10 cellular contexts compared by ENCODE assay signal in the genomic region with DNA sequence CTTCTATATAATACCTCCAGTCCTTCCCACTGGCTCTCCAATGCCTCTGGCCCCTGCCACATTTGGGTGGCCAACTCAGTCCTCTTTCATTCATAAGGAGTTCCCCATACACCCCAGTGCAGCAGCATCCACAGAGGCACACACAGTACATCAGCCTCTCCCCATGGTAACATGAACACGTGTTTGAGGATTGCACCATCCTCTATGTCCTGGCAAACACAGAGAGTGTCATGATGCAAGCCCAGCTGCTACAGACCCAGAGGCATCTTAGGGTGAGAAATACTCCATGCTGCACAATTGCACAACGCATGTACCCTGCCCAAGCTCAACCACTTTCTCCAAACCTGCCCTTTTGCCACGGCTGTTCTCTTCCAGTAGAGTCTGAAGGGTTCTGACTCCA. TPM values are rescaled to one million over a fixed set of nuclear protein-coding genes. Genes with fewer than 3 reads are reported as not detected.
DNase-seq lines count a peak whose midpoint lies in the region; ATAC-seq and TF ChIP-seq lines count a peak whose summit lies in the region.
"Had no signal": no experiment of that assay in that cellular context is flagged by ENCODE, and none has a peak within 500 bp of the region (broad histone marks: within the 10 kb centered on the region; RNA-seq: fewer than 3 reads in every experiment).

No MANE protein-coding gene starts in this region.

- H3K27me3 ChIP-seq in gastroesophageal sphincter, result no peaks in the 10 kb centered on the region
- H3K27me3 ChIP-seq in gastrocnemius medialis, result no peaks in the 10 kb centered on the region

- TF ChIP-seq POLR2A in gastroesophageal sphincter (IDR thresholded peaks at IDR 0.05), result no peak
- TF ChIP-seq POLR2A in gastrocnemius medialis (IDR thresholded peaks at IDR 0.05), result peak in 1 of 2 donors; percentile 42

- intact Hi-C loops in gastrocnemius medialis (cut with DNase I; ENCODE audit: low total_unique reads), result loop anchor here (1.0 to 10.0 kb wide), 8 partner anchors 8 to 1601 kb away; no protein-coding TSS in a partner anchor

- peak; percentile 94 for ATAC-seq in gastroesophageal sphincter
- peak; percentile 82 to 89 for ATAC-seq in gastrocnemius medialis
- ATAC-seq in GM18520 (IDR thresholded peaks at IDR 0.05; ENCODE audit: unreplicated experiment), result no peak
- no peak for ATAC-seq in HG03432 (IDR thresholded peaks at IDR 0.05; ENCODE audit: unreplicated experiment)

- DNase-seq in HFFc6, result peak; percentile 85
- DNase-seq in SK-MEL-5 (ENCODE audit: low read depth, low spot score), result peak; percentile 26
- DNase-seq in gastrocnemius medialis, result peak; percentile 94 to 97
- no peak for DNase-seq in foreskin melanocyte
- DNase-seq in cortex of kidney (lab: John Stamatoyannopoulos, UW), result no peak
- DNase-seq: nephron progenitor cell; stimulated activated naive CD4-positive, alpha-beta T cell had no signal

- no peaks in the 10 kb centered on the region for H3K36me3 Mint-ChIP-seq in HFFc6 (ENCODE audit: low read depth)

- H3K4me1 Mint-ChIP-seq in HFFc6 (ENCODE audit: low read depth), result peaks cover 46% of the 10 kb centered on the region

- H3K27ac Mint-ChIP-seq in HFFc6, result peak overlapping the region; percentile 73
- H3K27ac Mint-ChIP-seq: nephron progenitor cell had no signal

- H3K27ac ChIP-seq in gastroesophageal sphincter (peak overlapping the region; percentile 78 to 93 (median 82)), gastrocnemius medialis (peak overlapping the region; percentile 93 to 95 (median 93))

- H3K36me3 ChIP-seq in gastroesophageal sphincter (peaks cover 0 to 48% of the 10 kb centered on the region in 2 donors), gastrocnemius medialis (no peaks in the 10 kb centered on the region)

- 17 to 27% methylated on average over 1 to 2 of the region's 3 CpGs for WGBS in gastroesophageal sphincter (ENCODE audit: low coverage in 1 of 2), 2 donors

- TF ChIP-seq CTCF in HFFc6 (IDR thresholded peaks at IDR 0.05) (no peak), gastroesophageal sphincter (IDR thresholded peaks at IDR 0.05) (no peak), gastrocnemius medialis (IDR thresholded peaks at IDR 0.05 in 4 of 5, conservative IDR thresholded peaks at IDR 0.05 in 1 of 5) (no peak)

- no peak overlapping the region for H3K4me3 ChIP-seq in gastroesophageal sphincter
- H3K4me3 ChIP-seq in gastrocnemius medialis, result peak overlapping the region in 1 of 4 donors; percentile 21

- H3K4me1 ChIP-seq in gastroesophageal sphincter (peaks cover 12 to 100% (median 49%) of the 10 kb centered on the region in 3 donors), gastrocnemius medialis (peaks cover 91 to 92% of the 10 kb centered on the region in 2 donors)

- peaks cover 2% of the 10 kb centered on the region for H3K27me3 Mint-ChIP-seq in HFFc6 (ENCODE audit: insufficient read depth)

- H3K9me3 Mint-ChIP-seq in HFFc6, result no peaks in the 10 kb centered on the region
- H3K9me3 Mint-ChIP-seq: nephron progenitor cell had no signal

- in situ Hi-C loops in SK-MEL-5 (cut with HindIII; ENCODE audit: low pct_unique_long_range_greater_than_20kb, low sequenced_read_pairs), result no loop called here
- in situ Hi-C loops in gastrocnemius medialis (cut with MboI; ENCODE audit: low sequenced_read_pairs in 4 of 4), result loop anchor here (5.0 to 25.0 kb wide), 7 partner anchors 203 to 1031 kb away; no protein-coding TSS in a partner anchor

- no peak for TF ChIP-seq EP300 in gastroesophageal sphincter (IDR thresholded peaks at IDR 0.05)

- H3K9me3 ChIP-seq in gastroesophageal sphincter (no peaks in the 10 kb centered on the region), gastrocnemius medialis (no peaks in the 10 kb centered on the region)

- no peak overlapping the region for H3K4me3 Mint-ChIP-seq in HFFc6
- H3K4me3 Mint-ChIP-seq: nephron progenitor cell had no signal

RNA-seq across cellular contexts. Expression of a gene that starts 11.5 kb away (rescaled TPM):
- 100 to 1,000 TPM in 2 of 6 experiments, 10 to 100 TPM in 4; 63.2 to 125 (median 68.6) TPM for total RNA-seq in HFFc6 (2021; fragmentation: NEBNext Ultra II Directional; extraction: Animal tissue kit (Norgen Biotek cat#: 25700))
- 0.03 and 0.48 TPM in 2 replicates for total RNA-seq in SK-MEL-5 (2014; rRNA removed; shearing (Covaris generic))
- 0.02 and 0.10 TPM in 2 replicates for polyA plus RNA-seq in SK-MEL-5 (2015; cell fraction: cytosol; rRNA removed)
- not detected in 2 replicates for polyA plus RNA-seq in SK-MEL-5 (2015; cell fraction: nucleus; rRNA removed)
- total RNA-seq in gastroesophageal sphincter (1,000 to 10,000 TPM in 1 of 4 donors, 100 to 1,000 TPM in 3; 313 to 1,402 (median 682) TPM), gastrocnemius medialis (100 to 1,000 TPM in 3 of 4 donors, 10 to 100 TPM in 1; 99.5 to 550 (median 279) TPM)

RNA-seq across cellular contexts. Expression of a gene that starts 50.6 kb away (rescaled TPM):
- under 1 TPM in 2 of 6 experiments, not detected in 4; 0.28 to 0.40 TPM for total RNA-seq in HFFc6 (2021; fragmentation: NEBNext Ultra II Directional; extraction: Animal tissue kit (Norgen Biotek cat#: 25700))
- 445 and 479 TPM in 2 replicates for total RNA-seq in SK-MEL-5 (2014; rRNA removed; shearing (Covaris generic))
- 704 and 791 TPM in 2 replicates for polyA plus RNA-seq in SK-MEL-5 (2015; cell fraction: cytosol; rRNA removed)
- polyA plus RNA-seq in SK-MEL-5 (2015; cell fraction: nucleus; rRNA removed), result 41.7 and 51.2 TPM in 2 replicates
- total RNA-seq in gastroesophageal sphincter (100 to 1,000 TPM; 137 to 449 (median 301) TPM), gastrocnemius medialis (10 to 100 TPM; 14.3 to 44.4 (median 23.6) TPM)

Comparison
In these comparisons a context has a peak if more than half of its experiments do, and no peak if none do; other contexts are left out.
1. DNase-seq: peak in HFFc6 (single experiment), SK-MEL-5 (single experiment) and gastrocnemius medialis (2 of 2); none in foreskin melanocyte (single experiment) and cortex of kidney (single experiment).
2. ATAC-seq: peak in gastroesophageal sphincter (single experiment) and gastrocnemius medialis (2 of 2); none in GM18520 (single experiment) and HG03432 (single experiment).
3. RNA of a gene that starts 11.5 kb away (total RNA-seq): 313 to 1,402 TPM in gastroesophageal sphincter, 99.5 to 550 TPM in gastrocnemius medialis and 63.2 to 125 TPM in HFFc6; 0.03 to 0.48 TPM in SK-MEL-5; every median in the first group is over 10 times any median in the second.
4. RNA of a gene that starts 50.6 kb away (total RNA-seq): 445 to 479 TPM in SK-MEL-5, 137 to 449 TPM in gastroesophageal sphincter and 14.3 to 44.4 TPM in gastrocnemius medialis; 0.28 to 0.40 TPM in HFFc6; every median in the first group is over 10 times any median in the second.